Comparison of ENCODE assay signal across 11 cellular contexts in the genomic region with DNA sequence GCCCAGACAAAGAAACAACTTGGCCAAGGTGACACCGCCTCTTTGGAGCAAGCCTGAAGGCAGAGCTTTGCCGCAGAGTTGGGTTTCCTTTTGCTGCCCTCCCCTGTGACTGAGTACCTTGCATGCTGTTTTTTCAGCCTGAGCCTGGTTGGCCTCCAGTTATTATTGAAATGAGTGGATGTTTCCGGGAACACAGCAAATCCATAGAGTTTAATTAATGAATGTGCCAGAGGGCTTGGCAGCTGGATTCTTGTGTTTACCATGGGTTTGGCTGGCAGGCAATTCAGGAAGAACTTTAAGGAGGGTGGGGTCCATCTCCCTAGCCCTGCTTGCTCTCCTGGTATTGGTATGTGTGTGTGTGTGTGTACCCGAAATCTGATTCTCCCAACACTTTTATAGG.
DNase-seq lines count a peak whose midpoint lies in the region; TF ChIP-seq lines count a peak whose summit lies in the region.
"Had no signal": no experiment of that assay in that cellular context is flagged by ENCODE, and none has a peak within 500 bp of the region (broad histone marks: within the 10 kb centered on the region; RNA-seq: fewer than 3 reads in every experiment).

No MANE protein-coding gene starts in this region.

- no peaks in the 10 kb centered on the region for H3K36me3 ChIP-seq in left ventricle myocardium inferior

- H3K4me1 ChIP-seq in left ventricle myocardium inferior = peaks cover 65% of the 10 kb centered on the region

- TF ChIP-seq CTCF in left ventricle myocardium inferior (IDR thresholded peaks at IDR 0.05; ENCODE audit: borderline replicate concordance) (no peak), foreskin fibroblast (IDR thresholded peaks at IDR 0.05; ENCODE audit: low read depth, low read length) (no peak)

- no peaks in the 10 kb centered on the region for H3K27me3 ChIP-seq in left ventricle myocardium inferior (ENCODE audit: low read depth)

- H3K27ac ChIP-seq in left ventricle myocardium inferior (replicated peaks) (peak overlapping the region; percentile 63), skin epidermis (peak overlapping the region in 12 of 21 experiments; percentile 6 to 85 (median 50))

- no peaks in the 10 kb centered on the region for H3K9me3 ChIP-seq in left ventricle myocardium inferior (replicated peaks)

- intact Hi-C loops in left ventricle myocardium inferior (cut with micrococcal nuclease) = no loop called here

- H3K4me3 ChIP-seq in left ventricle myocardium inferior (no peak overlapping the region), skin epidermis (no peak overlapping the region), foreskin fibroblast (ENCODE audit: low read depth in 1 of 2, low read length in 2 of 2) (no peak overlapping the region)

- peak; percentile 28 for DNase-seq in NCI-H1092 (lab: John Stamatoyannopoulos, UW)
- no peak for DNase-seq in left ventricle myocardium inferior
- no peak for DNase-seq in foreskin fibroblast
- DNase-seq in stimulated activated CD4-positive, alpha-beta T cell treated with anti-CD3 and anti-CD28 coated beads, Interleukin-2, amount 100 ng/mL, for 24 hours = no peak
- DNase-seq in HUDEP-2 (lab: John Stamatoyannopoulos, UW; ENCODE audit: unreplicated experiment in 76 of 76) = no peak
- DNase-seq in NCI-H524 treated with DMSO at 0.1 percent for 48 hours (lab: John Stamatoyannopoulos, UW) = no peak
- DNase-seq: glutamatergic neuron; Karpas-422; NK-92 treated with Interleukin-12 subunit alpha and Interleukin-12 subunit beta, amount 100 ng/mL, for 24 hours had no signal

TF ChIP-seq in PFSK-1, 5 proteins besides CTCF, POLR2A, EP300 and RAD21:
- TF ChIP-seq REST (IDR thresholded peaks at IDR 0.05; ENCODE audit: insufficient read depth in 1 of 2, low read depth in 2 of 2, low read length in 2 of 2) (0 out of 4 replicates have a peak, but pooled peaks of 1 of the 2 experiments have one; percentile 46), SIN3A (IDR thresholded peaks at IDR 0.05; ENCODE audit: borderline replicate concordance, insufficient read depth, low read length) (0 out of 2 replicates have a peak, but pooled peaks have one; percentile 33), POLR2AphosphoS5 (IDR thresholded peaks at IDR 0.05; ENCODE audit: low read depth, low read length) (no peak), FOXP2 (optimal IDR thresholded peaks at IDR 0.05; ENCODE audit: borderline replicate concordance, extremely low read depth, extremely low read length, insufficient read depth) (no peak), TAF1 (IDR thresholded peaks at IDR 0.05; ENCODE audit: borderline replicate concordance, insufficient read depth, low read length) (no peak)
TF ChIP-seq in PFSK-1: peak in this region for 2.
